In genomic region chr5:65863747-65864146, GRCh38 we compare ENCODE assay signal across 19 cellular contexts.
DNase-seq lines count a peak whose midpoint lies in the region; ATAC-seq, FAIRE-seq and TF ChIP-seq lines count a peak whose summit lies in the region.
"Had no signal": no experiment of that assay in that cellular context is flagged by ENCODE, and none has a peak within 500 bp of the region (broad histone marks: within the 10 kb centered on the region; RNA-seq: fewer than 3 reads in every experiment).

No MANE protein-coding gene starts in this region.

- no TSS peak for BruUV-seq in PC-3 (replicated peaks; lab: Mats Ljungman, UMichigan)

- peaks cover 42% of the 10 kb centered on the region for H3K4me1 ChIP-seq in PC-3 (ENCODE audit: insufficient read depth, low read length)
- peaks cover 33% of the 10 kb centered on the region for H3K4me1 ChIP-seq in astrocyte (ENCODE audit: insufficient read depth, low read length)
- H3K4me1 ChIP-seq: BE2C had no signal

- no peak overlapping the region for H3K9ac ChIP-seq in PC-3 (ENCODE audit: low read length)
- H3K9ac ChIP-seq in astrocyte (ENCODE audit: low read length): no peak overlapping the region
- H3K9ac ChIP-seq: GM23248 had no signal

- H3K4me3 Mint-ChIP-seq in stimulated activated naive CD8-positive, alpha-beta T cell treated with anti-CD3 and anti-CD28 coated beads, Interleukin-15, Interleukin-2, amounts not matched to agents 100 ng/mL and 50 ng/mL, for 24 hours: no peak overlapping the region
- no peak overlapping the region for H3K4me3 Mint-ChIP-seq in astrocyte (ENCODE audit: unreplicated experiment)
- H3K4me3 Mint-ChIP-seq: CD4-positive, CD25-positive, alpha-beta regulatory T cell; CD8-positive, alpha-beta memory T cell; IgD-negative memory B cell had no signal

- peaks cover 23% of the 10 kb centered on the region for H3K4me1 Mint-ChIP-seq in stimulated activated naive CD8-positive, alpha-beta T cell treated with anti-CD3 and anti-CD28 coated beads, Interleukin-15, Interleukin-2, amounts not matched to agents 100 ng/mL and 50 ng/mL, for 24 hours (ENCODE audit: low read depth)
- peaks cover 35% of the 10 kb centered on the region for H3K4me1 Mint-ChIP-seq in astrocyte (ENCODE audit: low read depth, unreplicated experiment)

- ATAC-seq in stimulated activated naive CD8-positive, alpha-beta T cell treated with anti-CD3 and anti-CD28 coated beads, Interleukin-15, Interleukin-2, amounts not matched to agents 100 U/mL and 50 U/mL, for 24 hours: no peak
- no peak for ATAC-seq in PC-3
- ATAC-seq in HG03520 (IDR thresholded peaks at IDR 0.05; ENCODE audit: unreplicated experiment): no peak

- no peaks in the 10 kb centered on the region for H3K27me3 ChIP-seq in PC-3 (ENCODE audit: low read length)
- no peaks in the 10 kb centered on the region for H3K27me3 ChIP-seq in astrocyte (ENCODE audit: insufficient read depth, low read length)
- H3K27me3 ChIP-seq: BE2C had no signal

- H3K4me2 ChIP-seq in PC-3 (ENCODE audit: low read length): no peak overlapping the region
- H3K4me2 ChIP-seq in astrocyte (ENCODE audit: low read length): no peak overlapping the region

- H3K27ac Mint-ChIP-seq in stimulated activated naive CD8-positive, alpha-beta T cell treated with anti-CD3 and anti-CD28 coated beads, Interleukin-15, Interleukin-2, amounts not matched to agents 100 ng/mL and 50 ng/mL, for 24 hours: peak overlapping the region; percentile 32
- H3K27ac Mint-ChIP-seq in astrocyte (ENCODE audit: unreplicated experiment): peak overlapping the region; percentile 71
- H3K27ac Mint-ChIP-seq: CD4-positive, CD25-positive, alpha-beta regulatory T cell; CD8-positive, alpha-beta memory T cell; IgD-negative memory B cell had no signal

- DNase-seq in stimulated activated naive CD8-positive, alpha-beta T cell treated with anti-CD3 and anti-CD28 coated beads, Interleukin-15, Interleukin-2, amounts not matched to agents 100 U/mL and 50 U/mL, for 24 hours: no peak
- no peak for DNase-seq in PC-3
- no peak for DNase-seq in astrocyte (ENCODE audit: low read depth)
- no peak for DNase-seq in T-helper 2 cell
- DNase-seq: BE2C; C1 segment of cervical spinal cord; CD4-positive, CD25-positive, alpha-beta regulatory T cell; CD8-positive, alpha-beta memory T cell; COR-L47; GM23248; HCEC 1CT; KG1 had no signal

- no peaks in the 10 kb centered on the region for H3K36me3 ChIP-seq in PC-3 (ENCODE audit: low read depth, low read length)
- no peaks in the 10 kb centered on the region for H3K36me3 ChIP-seq in astrocyte (ENCODE audit: insufficient read depth, low read length)
- H3K36me3 ChIP-seq: BE2C had no signal

- no peaks in the 10 kb centered on the region for H3K9me3 ChIP-seq in PC-3 (ENCODE audit: low read length)
- H3K9me3 ChIP-seq in astrocyte (ENCODE audit: insufficient read depth, low read depth, low read length): no peaks in the 10 kb centered on the region
- H3K9me3 ChIP-seq: BE2C had no signal

- intact Hi-C loops in PC-3 (cut with micrococcal nuclease): no loop called here

- no peaks in the 10 kb centered on the region for H3K36me3 Mint-ChIP-seq in stimulated activated naive CD8-positive, alpha-beta T cell treated with anti-CD3 and anti-CD28 coated beads, Interleukin-15, Interleukin-2, amounts not matched to agents 100 ng/mL and 50 ng/mL, for 24 hours (ENCODE audit: low read depth)
- peaks cover 4% of the 10 kb centered on the region for H3K36me3 Mint-ChIP-seq in astrocyte (ENCODE audit: low read depth, unreplicated experiment)
- H3K36me3 Mint-ChIP-seq: CD4-positive, CD25-positive, alpha-beta regulatory T cell had no signal

- H3K4me3 ChIP-seq in PC-3 (ENCODE audit: low read length) (no peak overlapping the region), astrocyte (ENCODE audit: insufficient read depth, low read depth, low read length) (no peak overlapping the region)
- H3K4me3 ChIP-seq: GM23248 had no signal

- H3F3A ChIP-seq in PC-3 (ENCODE audit: low read length, unreplicated experiment): peaks cover 2% of the 10 kb centered on the region

- H2AFZ ChIP-seq in PC-3 (ENCODE audit: low read length): no peak overlapping the region
- no peak overlapping the region for H2AFZ ChIP-seq in astrocyte (ENCODE audit: low read depth, low read length)
- H2AFZ ChIP-seq: GM23248 had no signal

- no peaks in the 10 kb centered on the region for H3K79me2 ChIP-seq in PC-3 (ENCODE audit: low read length)
- no peaks in the 10 kb centered on the region for H3K79me2 ChIP-seq in astrocyte (ENCODE audit: insufficient read depth, low read length)

- no peaks in the 10 kb centered on the region for H4K20me1 ChIP-seq in PC-3 (ENCODE audit: low read length)
- H4K20me1 ChIP-seq in astrocyte (ENCODE audit: insufficient read depth, low read length): no peaks in the 10 kb centered on the region

- no peak for TF ChIP-seq CTCF in PC-3 (conservative IDR thresholded peaks at IDR 0.05; ENCODE audit: low read depth, low read length)
- no peak for TF ChIP-seq CTCF in astrocyte (IDR thresholded peaks at IDR 0.05; ENCODE audit: insufficient read depth, low read depth, low read length)

- POLR2A ChIA-PET in PC-3 (lab: Charles Lee; ENCODE audit: unreplicated experiment): no interaction called here

- no peaks in the 10 kb centered on the region for H3K27me3 Mint-ChIP-seq in stimulated activated naive CD8-positive, alpha-beta T cell treated with anti-CD3 and anti-CD28 coated beads, Interleukin-15, Interleukin-2, amounts not matched to agents 100 ng/mL and 50 ng/mL, for 24 hours
- no peaks in the 10 kb centered on the region for H3K27me3 Mint-ChIP-seq in astrocyte (ENCODE audit: low read depth, unreplicated experiment)
- H3K27me3 Mint-ChIP-seq: CD4-positive, CD25-positive, alpha-beta regulatory T cell; IgD-negative memory B cell had no signal

- CTCF ChIA-PET in PC-3 (lab: Charles Lee): no interaction called here

- no peaks in the 10 kb centered on the region for H3K9me2 ChIP-seq in PC-3 (replicated peaks; ENCODE audit: low read length)

- H3K27ac ChIP-seq in PC-3 (ENCODE audit: low read length) (peak overlapping the region; percentile 97; the same call in 1 of the 2 replicates), astrocyte (ENCODE audit: low read depth, low read length) (no peak overlapping the region)
- H3K27ac ChIP-seq: HL-60 had no signal

- no peaks in the 10 kb centered on the region for H3K9me3 Mint-ChIP-seq in stimulated activated naive CD8-positive, alpha-beta T cell treated with anti-CD3 and anti-CD28 coated beads, Interleukin-15, Interleukin-2, amounts not matched to agents 100 ng/mL and 50 ng/mL, for 24 hours
- peaks cover under 1% of the 10 kb centered on the region for H3K9me3 Mint-ChIP-seq in astrocyte (ENCODE audit: unreplicated experiment)
- H3K9me3 Mint-ChIP-seq: CD8-positive, alpha-beta memory T cell; IgD-negative memory B cell had no signal

- FAIRE-seq in astrocyte (lab: Jason Lieb, UNC): no peak
- FAIRE-seq: D721Med, G401.6, GM12891 had no signal
